In the genomic region with DNA sequence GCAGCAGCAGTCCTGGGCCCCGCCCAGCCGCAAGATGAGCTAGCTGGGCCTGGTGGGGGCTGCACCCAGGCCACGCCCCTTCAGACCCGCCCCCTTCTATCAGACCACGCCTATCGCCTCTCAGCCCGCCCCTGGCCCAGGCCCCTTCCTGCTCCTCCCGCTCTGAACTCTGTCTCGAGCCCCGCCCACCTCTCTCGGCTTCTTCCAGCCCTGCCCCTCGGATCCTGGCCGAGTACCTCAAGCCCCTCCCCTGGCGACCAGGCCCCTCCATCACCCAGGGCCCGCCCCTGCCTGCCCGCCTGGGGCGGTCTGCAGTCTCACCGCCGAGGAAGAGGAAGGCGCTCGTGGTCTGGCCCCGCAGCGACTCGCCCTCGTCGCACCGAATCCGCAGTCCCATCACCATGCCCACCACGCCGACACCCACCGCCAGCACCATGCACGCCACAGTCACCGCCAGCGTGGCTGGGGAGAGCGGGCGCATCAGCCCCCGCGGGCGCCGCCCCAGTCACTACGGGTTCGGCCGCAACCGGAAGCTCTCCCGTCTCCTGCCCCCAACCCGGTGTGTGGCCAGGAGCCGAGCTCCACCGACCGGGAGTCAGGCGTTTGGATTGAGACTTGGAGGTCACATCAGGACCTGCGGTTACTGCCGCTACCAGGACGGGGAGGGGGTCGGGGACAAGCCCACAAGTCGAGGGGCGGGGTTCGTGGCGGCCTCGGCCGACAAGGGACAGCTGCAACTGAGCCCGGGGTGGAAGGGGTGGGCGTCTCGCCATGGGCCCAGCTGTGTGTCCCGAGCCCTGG, we compare ENCODE assay signal across 2 cellular contexts.
TF ChIP-seq lines count a peak whose summit lies in the region.

No MANE protein-coding gene starts in this region.

TF ChIP-seq in HEK293, 187 proteins besides CTCF, POLR2A, EP300 and RAD21 (continued from another document and continues in another):
- TF ChIP-seq, protein P1, sequence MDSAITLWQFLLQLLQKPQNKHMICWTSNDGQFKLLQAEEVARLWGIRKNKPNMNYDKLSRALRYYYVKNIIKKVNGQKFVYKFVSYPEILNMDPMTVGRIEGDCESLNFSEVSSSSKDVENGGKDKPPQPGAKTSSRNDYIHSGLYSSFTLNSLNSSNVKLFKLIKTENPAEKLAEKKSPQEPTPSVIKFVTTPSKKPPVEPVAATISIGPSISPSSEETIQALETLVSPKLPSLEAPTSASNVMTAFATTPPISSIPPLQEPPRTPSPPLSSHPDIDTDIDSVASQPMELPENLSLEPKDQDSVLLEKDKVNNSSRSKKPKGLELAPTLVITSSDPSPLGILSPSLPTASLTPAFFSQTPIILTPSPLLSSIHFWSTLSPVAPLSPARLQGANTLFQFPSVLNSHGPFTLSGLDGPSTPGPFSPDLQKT (IDR thresholded peaks at IDR 0.05; ENCODE audit: borderline replicate concordance, low read depth, low read length): no peak; the same call in 1 of the 2 replicates
- TF ChIP-seq, protein P2, sequence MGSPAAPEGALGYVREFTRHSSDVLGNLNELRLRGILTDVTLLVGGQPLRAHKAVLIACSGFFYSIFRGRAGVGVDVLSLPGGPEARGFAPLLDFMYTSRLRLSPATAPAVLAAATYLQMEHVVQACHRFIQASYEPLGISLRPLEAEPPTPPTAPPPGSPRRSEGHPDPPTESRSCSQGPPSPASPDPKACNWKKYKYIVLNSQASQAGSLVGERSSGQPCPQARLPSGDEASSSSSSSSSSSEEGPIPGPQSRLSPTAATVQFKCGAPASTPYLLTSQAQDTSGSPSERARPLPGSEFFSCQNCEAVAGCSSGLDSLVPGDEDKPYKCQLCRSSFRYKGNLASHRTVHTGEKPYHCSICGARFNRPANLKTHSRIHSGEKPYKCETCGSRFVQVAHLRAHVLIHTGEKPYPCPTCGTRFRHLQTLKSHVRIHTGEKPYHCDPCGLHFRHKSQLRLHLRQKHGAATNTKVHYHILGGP (tag by site-specific recombination; IDR thresholded peaks at IDR 0.05): no peak
- no peak for TF ChIP-seq ZFP41 (tag by site-specific recombination; IDR thresholded peaks at IDR 0.05; ENCODE audit: borderline replicate concordance)
- TF ChIP-seq, protein P3, sequence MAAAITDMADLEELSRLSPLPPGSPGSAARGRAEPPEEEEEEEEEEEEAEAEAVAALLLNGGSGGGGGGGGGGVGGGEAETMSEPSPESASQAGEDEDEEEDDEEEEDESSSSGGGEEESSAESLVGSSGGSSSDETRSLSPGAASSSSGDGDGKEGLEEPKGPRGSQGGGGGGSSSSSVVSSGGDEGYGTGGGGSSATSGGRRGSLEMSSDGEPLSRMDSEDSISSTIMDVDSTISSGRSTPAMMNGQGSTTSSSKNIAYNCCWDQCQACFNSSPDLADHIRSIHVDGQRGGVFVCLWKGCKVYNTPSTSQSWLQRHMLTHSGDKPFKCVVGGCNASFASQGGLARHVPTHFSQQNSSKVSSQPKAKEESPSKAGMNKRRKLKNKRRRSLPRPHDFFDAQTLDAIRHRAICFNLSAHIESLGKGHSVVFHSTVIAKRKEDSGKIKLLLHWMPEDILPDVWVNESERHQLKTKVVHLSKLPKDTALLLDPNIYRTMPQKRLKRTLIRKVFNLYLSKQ (tag by site-specific recombination; IDR thresholded peaks at IDR 0.05; ENCODE audit: borderline replicate concordance): no peak
- TF ChIP-seq ZNF776 (tag by site-specific recombination; IDR thresholded peaks at IDR 0.05; ENCODE audit: borderline replicate concordance): no peak
- peak; percentile 73 for TF ChIP-seq ZFHX2 (tag by site-specific recombination; conservative IDR thresholded peaks at IDR 0.05)
- TF ChIP-seq ZNF658 (tag by site-specific recombination; IDR thresholded peaks at IDR 0.05): no peak
- TF ChIP-seq ZNF660 (tag by site-specific recombination; IDR thresholded peaks at IDR 0.05): no peak
- TF ChIP-seq, protein P4, sequence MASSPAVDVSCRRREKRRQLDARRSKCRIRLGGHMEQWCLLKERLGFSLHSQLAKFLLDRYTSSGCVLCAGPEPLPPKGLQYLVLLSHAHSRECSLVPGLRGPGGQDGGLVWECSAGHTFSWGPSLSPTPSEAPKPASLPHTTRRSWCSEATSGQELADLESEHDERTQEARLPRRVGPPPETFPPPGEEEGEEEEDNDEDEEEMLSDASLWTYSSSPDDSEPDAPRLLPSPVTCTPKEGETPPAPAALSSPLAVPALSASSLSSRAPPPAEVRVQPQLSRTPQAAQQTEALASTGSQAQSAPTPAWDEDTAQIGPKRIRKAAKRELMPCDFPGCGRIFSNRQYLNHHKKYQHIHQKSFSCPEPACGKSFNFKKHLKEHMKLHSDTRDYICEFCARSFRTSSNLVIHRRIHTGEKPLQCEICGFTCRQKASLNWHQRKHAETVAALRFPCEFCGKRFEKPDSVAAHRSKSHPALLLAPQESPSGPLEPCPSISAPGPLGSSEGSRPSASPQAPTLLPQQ (tag by site-specific recombination; IDR thresholded peaks at IDR 0.05): peak; percentile 68
- peak; percentile 42; the same call in 1 of the 2 replicates for TF ChIP-seq WT1 (tag by site-specific recombination; IDR thresholded peaks at IDR 0.05)
- TF ChIP-seq, protein P5, sequence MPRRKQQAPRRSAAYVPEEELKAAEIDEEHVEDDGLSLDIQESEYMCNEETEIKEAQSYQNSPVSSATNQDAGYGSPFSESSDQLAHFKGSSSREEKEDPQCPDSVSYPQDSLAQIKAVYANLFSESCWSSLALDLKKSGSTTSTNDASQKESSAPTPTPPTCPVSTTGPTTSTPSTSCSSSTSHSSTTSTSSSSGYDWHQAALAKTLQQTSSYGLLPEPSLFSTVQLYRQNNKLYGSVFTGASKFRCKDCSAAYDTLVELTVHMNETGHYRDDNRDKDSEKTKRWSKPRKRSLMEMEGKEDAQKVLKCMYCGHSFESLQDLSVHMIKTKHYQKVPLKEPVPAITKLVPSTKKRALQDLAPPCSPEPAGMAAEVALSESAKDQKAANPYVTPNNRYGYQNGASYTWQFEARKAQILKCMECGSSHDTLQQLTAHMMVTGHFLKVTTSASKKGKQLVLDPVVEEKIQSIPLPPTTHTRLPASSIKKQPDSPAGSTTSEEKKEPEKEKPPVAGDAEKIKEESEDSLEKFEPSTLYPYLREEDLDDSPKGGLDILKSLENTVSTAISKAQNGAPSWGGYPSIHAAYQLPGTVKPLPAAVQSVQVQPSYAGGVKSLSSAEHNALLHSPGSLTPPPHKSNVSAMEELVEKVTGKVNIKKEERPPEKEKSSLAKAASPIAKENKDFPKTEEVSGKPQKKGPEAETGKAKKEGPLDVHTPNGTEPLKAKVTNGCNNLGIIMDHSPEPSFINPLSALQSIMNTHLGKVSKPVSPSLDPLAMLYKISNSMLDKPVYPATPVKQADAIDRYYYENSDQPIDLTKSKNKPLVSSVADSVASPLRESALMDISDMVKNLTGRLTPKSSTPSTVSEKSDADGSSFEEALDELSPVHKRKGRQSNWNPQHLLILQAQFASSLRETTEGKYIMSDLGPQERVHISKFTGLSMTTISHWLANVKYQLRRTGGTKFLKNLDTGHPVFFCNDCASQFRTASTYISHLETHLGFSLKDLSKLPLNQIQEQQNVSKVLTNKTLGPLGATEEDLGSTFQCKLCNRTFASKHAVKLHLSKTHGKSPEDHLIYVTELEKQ (tag by site-specific recombination; IDR thresholded peaks at IDR 0.05; ENCODE audit: borderline replicate concordance): no peak
- no peak for TF ChIP-seq ZNF37A (tag by site-specific recombination; IDR thresholded peaks at IDR 0.05)
- no peak for TF ChIP-seq ZNF529 (tag by site-specific recombination; IDR thresholded peaks at IDR 0.05; ENCODE audit: insufficient replicate concordance)
- TF ChIP-seq ZNF610 (tag by site-specific recombination; IDR thresholded peaks at IDR 0.05; ENCODE audit: borderline replicate concordance): peak; percentile 47; the same call in 1 of the 2 replicates
- TF ChIP-seq ZNF785 (tag by site-specific recombination; IDR thresholded peaks at IDR 0.05): no peak
- TF ChIP-seq PRDM1 (tag by site-specific recombination; IDR thresholded peaks at IDR 0.05): no peak
- TF ChIP-seq ZNF155 (tag by site-specific recombination; IDR thresholded peaks at IDR 0.05): no peak
- TF ChIP-seq ZNF211 (tag by site-specific recombination; IDR thresholded peaks at IDR 0.05; ENCODE audit: low read depth): no peak

TF ChIP-seq in K562, 482 proteins besides CTCF, POLR2A, EP300 and RAD21 (continued from another document and continues in another):
- TF ChIP-seq, protein P6, sequence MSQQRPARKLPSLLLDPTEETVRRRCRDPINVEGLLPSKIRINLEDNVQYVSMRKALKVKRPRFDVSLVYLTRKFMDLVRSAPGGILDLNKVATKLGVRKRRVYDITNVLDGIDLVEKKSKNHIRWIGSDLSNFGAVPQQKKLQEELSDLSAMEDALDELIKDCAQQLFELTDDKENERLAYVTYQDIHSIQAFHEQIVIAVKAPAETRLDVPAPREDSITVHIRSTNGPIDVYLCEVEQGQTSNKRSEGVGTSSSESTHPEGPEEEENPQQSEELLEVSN (IDR thresholded peaks at IDR 0.05; ENCODE audit: borderline replicate concordance in 1 of 2, extremely low read depth in 1 of 2, insufficient read depth in 1 of 2, insufficient read length in 1 of 2, low read depth in 1 of 2, low read length in 1 of 2, poor library complexity in 1 of 2, severe bottlenecking in 1 of 2): peak in 1 of 2 experiments; percentile 48
- TF ChIP-seq ZNF699 (CRISPR knock-in tag; IDR thresholded peaks at IDR 0.05; ENCODE audit: insufficient replicate concordance) (no peak), ZC3H11A (IDR thresholded peaks at IDR 0.05; ENCODE audit: low read depth, low read length) (no peak), FIP1L1 (IDR thresholded peaks at IDR 0.05; ENCODE audit: low read depth, low read length, poor library complexity, severe bottlenecking) (peak; percentile 50), NFYB (IDR thresholded peaks at IDR 0.05; ENCODE audit: extremely low read depth, insufficient read length) (peak; percentile 21), JUNB (CRISPR knock-in tag; conservative IDR thresholded peaks at IDR 0.05) (no peak), PHB2 (IDR thresholded peaks at IDR 0.05; ENCODE audit: low read depth) (no peak), ZNF75A (CRISPR knock-in tag; IDR thresholded peaks at IDR 0.05) (no peak), THRAP3 (IDR thresholded peaks at IDR 0.05; ENCODE audit: borderline replicate concordance) (no peak), ZNF445 (CRISPR knock-in tag; IDR thresholded peaks at IDR 0.05; ENCODE audit: low read depth) (no peak), ZNF124 (CRISPR knock-in tag; IDR thresholded peaks at IDR 0.05) (no peak; the same call in 1 of the 2 replicates), ZNF644 (tag; IDR thresholded peaks at IDR 0.05; ENCODE audit: low read depth) (no peak), PHF20 (IDR thresholded peaks at IDR 0.05; ENCODE audit: partially characterized antibody) (peak; percentile 78), RBM25 (IDR thresholded peaks at IDR 0.05; ENCODE audit: low read depth, low read length, severe bottlenecking) (no peak), ZNF41 (CRISPR knock-in tag; conservative IDR thresholded peaks at IDR 0.05) (no peak), SIN3A (IDR thresholded peaks at IDR 0.05; ENCODE audit: borderline replicate concordance in 2 of 2, control insufficient read depth in 1 of 2, low read depth in 2 of 2, low read length in 2 of 2) (peak; percentile 54; a peak in 2 of 4 replicates)
- TF ChIP-seq, protein P7, sequence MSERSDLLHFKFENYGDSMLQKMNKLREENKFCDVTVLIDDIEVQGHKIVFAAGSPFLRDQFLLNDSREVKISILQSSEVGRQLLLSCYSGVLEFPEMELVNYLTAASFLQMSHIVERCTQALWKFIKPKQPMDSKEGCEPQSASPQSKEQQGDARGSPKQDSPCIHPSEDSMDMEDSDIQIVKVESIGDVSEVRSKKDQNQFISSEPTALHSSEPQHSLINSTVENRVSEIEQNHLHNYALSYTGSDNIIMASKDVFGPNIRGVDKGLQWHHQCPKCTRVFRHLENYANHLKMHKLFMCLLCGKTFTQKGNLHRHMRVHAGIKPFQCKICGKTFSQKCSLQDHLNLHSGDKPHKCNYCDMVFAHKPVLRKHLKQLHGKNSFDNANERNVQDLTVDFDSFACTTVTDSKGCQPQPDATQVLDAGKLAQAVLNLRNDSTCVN (CRISPR knock-in tag; IDR thresholded peaks at IDR 0.05): 0 out of 2 replicates have a peak, but pooled peaks have one; percentile 15
- TF ChIP-seq, protein P8, sequence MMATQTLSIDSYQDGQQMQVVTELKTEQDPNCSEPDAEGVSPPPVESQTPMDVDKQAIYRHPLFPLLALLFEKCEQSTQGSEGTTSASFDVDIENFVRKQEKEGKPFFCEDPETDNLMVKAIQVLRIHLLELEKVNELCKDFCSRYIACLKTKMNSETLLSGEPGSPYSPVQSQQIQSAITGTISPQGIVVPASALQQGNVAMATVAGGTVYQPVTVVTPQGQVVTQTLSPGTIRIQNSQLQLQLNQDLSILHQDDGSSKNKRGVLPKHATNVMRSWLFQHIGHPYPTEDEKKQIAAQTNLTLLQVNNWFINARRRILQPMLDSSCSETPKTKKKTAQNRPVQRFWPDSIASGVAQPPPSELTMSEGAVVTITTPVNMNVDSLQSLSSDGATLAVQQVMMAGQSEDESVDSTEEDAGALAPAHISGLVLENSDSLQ (IDR thresholded peaks at IDR 0.05): peak; percentile 85
- TF ChIP-seq, protein P9, sequence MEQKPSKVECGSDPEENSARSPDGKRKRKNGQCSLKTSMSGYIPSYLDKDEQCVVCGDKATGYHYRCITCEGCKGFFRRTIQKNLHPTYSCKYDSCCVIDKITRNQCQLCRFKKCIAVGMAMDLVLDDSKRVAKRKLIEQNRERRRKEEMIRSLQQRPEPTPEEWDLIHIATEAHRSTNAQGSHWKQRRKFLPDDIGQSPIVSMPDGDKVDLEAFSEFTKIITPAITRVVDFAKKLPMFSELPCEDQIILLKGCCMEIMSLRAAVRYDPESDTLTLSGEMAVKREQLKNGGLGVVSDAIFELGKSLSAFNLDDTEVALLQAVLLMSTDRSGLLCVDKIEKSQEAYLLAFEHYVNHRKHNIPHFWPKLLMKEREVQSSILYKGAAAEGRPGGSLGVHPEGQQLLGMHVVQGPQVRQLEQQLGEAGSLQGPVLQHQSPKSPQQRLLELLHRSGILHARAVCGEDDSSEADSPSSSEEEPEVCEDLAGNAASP (IDR thresholded peaks at IDR 0.05): no peak
- TF ChIP-seq, protein P10, sequence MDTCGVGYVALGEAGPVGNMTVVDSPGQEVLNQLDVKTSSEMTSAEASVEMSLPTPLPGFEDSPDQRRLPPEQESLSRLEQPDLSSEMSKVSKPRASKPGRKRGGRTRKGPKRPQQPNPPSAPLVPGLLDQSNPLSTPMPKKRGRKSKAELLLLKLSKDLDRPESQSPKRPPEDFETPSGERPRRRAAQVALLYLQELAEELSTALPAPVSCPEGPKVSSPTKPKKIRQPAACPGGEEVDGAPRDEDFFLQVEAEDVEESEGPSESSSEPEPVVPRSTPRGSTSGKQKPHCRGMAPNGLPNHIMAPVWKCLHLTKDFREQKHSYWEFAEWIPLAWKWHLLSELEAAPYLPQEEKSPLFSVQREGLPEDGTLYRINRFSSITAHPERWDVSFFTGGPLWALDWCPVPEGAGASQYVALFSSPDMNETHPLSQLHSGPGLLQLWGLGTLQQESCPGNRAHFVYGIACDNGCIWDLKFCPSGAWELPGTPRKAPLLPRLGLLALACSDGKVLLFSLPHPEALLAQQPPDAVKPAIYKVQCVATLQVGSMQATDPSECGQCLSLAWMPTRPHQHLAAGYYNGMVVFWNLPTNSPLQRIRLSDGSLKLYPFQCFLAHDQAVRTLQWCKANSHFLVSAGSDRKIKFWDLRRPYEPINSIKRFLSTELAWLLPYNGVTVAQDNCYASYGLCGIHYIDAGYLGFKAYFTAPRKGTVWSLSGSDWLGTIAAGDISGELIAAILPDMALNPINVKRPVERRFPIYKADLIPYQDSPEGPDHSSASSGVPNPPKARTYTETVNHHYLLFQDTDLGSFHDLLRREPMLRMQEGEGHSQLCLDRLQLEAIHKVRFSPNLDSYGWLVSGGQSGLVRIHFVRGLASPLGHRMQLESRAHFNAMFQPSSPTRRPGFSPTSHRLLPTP (IDR thresholded peaks at IDR 0.05; ENCODE audit: borderline replicate concordance, extremely low read depth, insufficient read length): no peak
